In the genomic region with DNA sequence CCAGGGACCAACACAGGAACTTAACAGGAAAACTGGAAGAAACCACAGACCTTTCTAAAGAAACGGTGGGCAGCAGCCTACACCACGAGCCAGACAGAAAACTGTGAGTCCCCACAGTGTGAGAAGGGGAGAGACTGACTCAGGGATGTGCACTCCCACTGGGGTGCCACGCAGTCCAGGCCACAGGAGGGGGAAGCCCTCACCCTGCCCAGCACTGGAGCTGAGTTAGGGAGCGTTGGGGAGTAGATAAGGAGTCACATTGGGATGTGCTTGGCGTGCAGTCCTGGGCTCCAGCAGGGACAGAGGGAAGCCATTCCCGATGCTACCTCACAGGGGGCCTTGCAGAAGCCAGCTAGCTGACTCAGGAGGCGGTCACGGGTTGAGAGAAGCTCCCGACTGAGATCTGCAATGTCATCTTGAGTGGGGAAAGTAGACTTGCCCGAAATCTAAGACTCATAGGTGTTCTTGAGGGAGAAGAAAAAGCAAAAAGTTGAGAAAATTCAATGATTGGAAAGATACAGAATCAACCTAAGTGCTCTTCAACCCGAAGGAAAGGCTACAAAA, we compare ENCODE assay signal across 8 cellular contexts. TPM values are rescaled to one million over a fixed set of nuclear protein-coding genes. Genes with fewer than 3 reads are reported as not detected.
DNase-seq lines count a peak whose midpoint lies in the region; ATAC-seq and TF ChIP-seq lines count a peak whose summit lies in the region.

No MANE protein-coding gene starts in this region.

- ATAC-seq in DND-41 (ENCODE audit: insufficient read depth, low read depth) (peak; percentile 18; the same call in 1 of the 3 replicates), HG03095 (IDR thresholded peaks at IDR 0.05; ENCODE audit: unreplicated experiment) (no peak), HG03196 (IDR thresholded peaks at IDR 0.05; ENCODE audit: unreplicated experiment) (no peak)

- DNase-seq in DND-41 = no peak
- DNase-seq in RPMI7951 (ENCODE audit: low read depth) = peak; percentile 49
- DNase-seq in activated naive CD4-positive, alpha-beta T cell treated with anti-CD3 and anti-CD28 coated beads, Interleukin-2, amount 50 U/mL, for 16 hours = peak; percentile 53
- DNase-seq in stimulated activated CD4-positive, alpha-beta T cell treated with anti-CD3 and anti-CD28 coated beads, Interleukin-1b, Interleukin-23, amount 100 ng/mL, for 48 hours = peak; percentile 76
- DNase-seq in prostate gland (ENCODE audit: low spot score) = no peak
- DNase-seq in MG63 = no peak

- H3K27me3 ChIP-seq in DND-41 (ENCODE audit: insufficient read depth, low read length, poor library complexity) (peaks cover 32% of the 10 kb centered on the region), prostate gland (replicated peaks; ENCODE audit: insufficient read depth) (no peaks in the 10 kb centered on the region), MG63 (peaks cover 37% of the 10 kb centered on the region)

- 43% methylated on average over 11 of the region's 11 CpGs for WGBS in prostate gland

- H3K4me2 ChIP-seq in DND-41 (ENCODE audit: insufficient read depth, low read length) = peak overlapping the region; percentile 61

- no peaks in the 10 kb centered on the region for H3K9me3 ChIP-seq in DND-41 (ENCODE audit: insufficient read depth, low read length, severe bottlenecking)
- no peaks in the 10 kb centered on the region for H3K9me3 ChIP-seq in prostate gland
- H3K9me3 ChIP-seq in MG63 = no peaks in the 10 kb centered on the region

- H2AFZ ChIP-seq in DND-41 (ENCODE audit: low read depth, low read length) = no peak overlapping the region

- H3K27ac ChIP-seq in DND-41 (ENCODE audit: low read length) (no peak overlapping the region), prostate gland (no peak overlapping the region)

- H3K9ac ChIP-seq in DND-41 (ENCODE audit: low read depth, low read length) = peak overlapping the region; percentile 17; the same call in 1 of the 2 replicates

- H3K36me3 ChIP-seq in DND-41 (ENCODE audit: insufficient read depth, low read length) = no peaks in the 10 kb centered on the region
- no peaks in the 10 kb centered on the region for H3K36me3 ChIP-seq in prostate gland
- no peaks in the 10 kb centered on the region for H3K36me3 ChIP-seq in MG63

- H4K20me1 ChIP-seq in DND-41 (ENCODE audit: insufficient read depth, low read length) = peaks cover 9% of the 10 kb centered on the region

- TF ChIP-seq POLR2A in prostate gland (IDR thresholded peaks at IDR 0.05) = no peak

- H3K4me3 ChIP-seq in DND-41 (ENCODE audit: low read depth in 1 of 2, low read length in 2 of 2) (peak overlapping the region in 1 of 2 experiments; percentile 43; a peak in 2 of 4 replicates), prostate gland (no peak overlapping the region), MG63 (no peak overlapping the region)

- no peaks in the 10 kb centered on the region for H3K79me2 ChIP-seq in DND-41 (ENCODE audit: insufficient read depth, low read length)

- TF ChIP-seq CTCF in DND-41 (IDR thresholded peaks at IDR 0.05; ENCODE audit: borderline replicate concordance, extremely low read depth, low read length, poor library complexity, severe bottlenecking) (no peak), prostate gland (IDR thresholded peaks at IDR 0.05) (no peak)

- H3K4me1 ChIP-seq in DND-41 (ENCODE audit: insufficient read depth, low read length) = peaks cover 23% of the 10 kb centered on the region
- H3K4me1 ChIP-seq in prostate gland (replicated peaks) = no peaks in the 10 kb centered on the region

- intact Hi-C loops in prostate gland (cut with DNase I) = no loop called here

RNA-seq across cellular contexts. Expression of gene SIGLEC8, which starts 17.3 kb away (rescaled TPM):
- total RNA-seq in RPMI7951 (2014; rRNA removed; shearing (Covaris generic)) = not detected in 2 replicates
- total RNA-seq in prostate gland = 1 to 10 TPM; 1.0 to 3.0 TPM
- not detected in 2 replicates for total RNA-seq in MG63 (2014; rRNA removed; shearing (Covaris generic); ENCODE audit: low replicate concordance)

RNA-seq across cellular contexts. Expression of gene SIGLEC10, which starts 23.5 kb away (rescaled TPM):
- not detected in 2 replicates for total RNA-seq in RPMI7951 (2014; rRNA removed; shearing (Covaris generic))
- total RNA-seq in prostate gland = 1 to 10 TPM; 7.1 to 7.5 TPM
- not detected in 2 replicates for total RNA-seq in MG63 (2014; rRNA removed; shearing (Covaris generic); ENCODE audit: low replicate concordance)

RNA-seq across cellular contexts. Expression of gene CEACAM18, which starts 37.4 kb away (rescaled TPM):
- not detected in 2 replicates for total RNA-seq in RPMI7951 (2014; rRNA removed; shearing (Covaris generic))
- not detected for total RNA-seq in prostate gland
- total RNA-seq in MG63 (2014; rRNA removed; shearing (Covaris generic); ENCODE audit: low replicate concordance) = not detected in 2 replicates

RNA-seq across cellular contexts. Expression of gene C19orf84, which starts 50.5 kb away (rescaled TPM):
- not detected in 2 replicates for total RNA-seq in RPMI7951 (2014; rRNA removed; shearing (Covaris generic))
- total RNA-seq in prostate gland = 10 to 100 TPM in 1 of 2 donors, not detected in 1; 16.0 TPM
- not detected in 2 replicates for total RNA-seq in MG63 (2014; rRNA removed; shearing (Covaris generic); ENCODE audit: low replicate concordance)

RNA-seq across cellular contexts. Expression of gene LIM2, which starts 53.2 kb away (rescaled TPM):
- total RNA-seq in RPMI7951 (2014; rRNA removed; shearing (Covaris generic)) = not detected in 2 replicates
- not detected for total RNA-seq in prostate gland
- total RNA-seq in MG63 (2014; rRNA removed; shearing (Covaris generic); ENCODE audit: low replicate concordance) = not detected in 2 replicates

Comparison
In these comparisons a context has a peak if more than half of its experiments do, and no peak if none do; other contexts are left out.
1. DNase-seq: peak in RPMI7951 (single experiment), activated naive CD4-positive, alpha-beta T cell treated with anti-CD3 and anti-CD28 coated beads, Interleukin-2, amount 50 U/mL, for 16 hours (single experiment) and stimulated activated CD4-positive, alpha-beta T cell treated with anti-CD3 and anti-CD28 coated beads, Interleukin-1b, Interleukin-23, amount 100 ng/mL, for 48 hours (single experiment); none in DND-41 (single experiment), prostate gland (single experiment) and MG63 (single experiment).